In the genomic region with DNA sequence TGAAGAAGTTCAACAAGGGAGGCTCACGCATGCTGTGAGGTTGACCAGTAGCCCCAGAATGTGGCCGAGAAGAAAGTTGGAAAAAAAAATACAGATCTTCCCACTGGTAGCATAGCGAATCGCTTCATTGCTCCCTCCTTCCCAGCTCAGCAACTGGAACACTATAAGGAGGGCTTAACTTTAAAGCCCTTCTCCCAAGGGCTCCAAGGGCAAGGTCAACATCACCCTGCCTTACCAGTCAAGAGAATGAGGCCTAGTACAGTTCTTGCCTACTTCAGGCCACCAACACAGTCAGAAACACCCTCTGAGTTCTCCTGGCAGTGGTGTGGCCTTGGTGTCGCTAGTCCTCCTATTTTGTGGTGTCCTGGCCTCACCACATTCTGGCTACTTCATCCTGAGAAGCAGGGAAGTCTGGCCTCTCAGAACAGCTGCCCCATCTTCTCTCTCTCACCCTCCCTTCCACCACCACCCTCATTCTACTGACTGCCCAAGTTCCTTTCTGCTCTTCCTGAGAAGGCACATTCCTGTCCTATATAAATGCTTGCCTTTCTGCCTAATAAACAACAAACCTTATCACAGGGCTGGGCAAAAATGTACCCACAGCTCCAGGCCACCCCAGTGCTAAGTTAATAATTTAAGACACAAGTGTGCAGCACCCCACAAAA, we compare ENCODE assay signal across 20 cellular contexts. TPM values are rescaled to one million over a fixed set of nuclear protein-coding genes. Genes with fewer than 3 reads are reported as not detected.
DNase-seq lines count a peak whose midpoint lies in the region; ATAC-seq, FAIRE-seq and TF ChIP-seq lines count a peak whose summit lies in the region.
"Had no signal": no experiment of that assay in that cellular context is flagged by ENCODE, and none has a peak within 500 bp of the region (broad histone marks: within the 10 kb centered on the region; RNA-seq: fewer than 3 reads in every experiment).

No MANE protein-coding gene starts in this region.

- H3K4me3 Mint-ChIP-seq in naive thymus-derived CD8-positive, alpha-beta T cell: no peak overlapping the region
- H3K4me3 Mint-ChIP-seq: CD4-positive, CD25-positive, alpha-beta regulatory T cell; naive thymus-derived CD4-positive, alpha-beta T cell had no signal

- H3K27ac ChIP-seq in right cardiac atrium (ENCODE audit: low read length): no peak overlapping the region
- H3K27ac ChIP-seq in K562 (ENCODE audit: extremely low read depth, low read depth, low read length): no peak overlapping the region
- peak overlapping the region; percentile 2 for H3K27ac ChIP-seq in muscle layer of duodenum (ENCODE audit: low read length)
- no peak overlapping the region for H3K27ac ChIP-seq in Peyer's patch
- H3K27ac ChIP-seq: dorsolateral prefrontal cortex had no signal

- TF ChIP-seq CTCF in K562 (IDR thresholded peaks at IDR 0.05 in 2 of 3, conservative IDR thresholded peaks at IDR 0.05 in 1 of 3; ENCODE audit: insufficient read depth in 2 of 3, low read depth in 1 of 3, low read length in 3 of 3): no peak
- no peak for TF ChIP-seq CTCF in Peyer's patch (IDR thresholded peaks at IDR 0.05)

- H4K20me1 ChIP-seq in K562 (replicated peaks; ENCODE audit: control insufficient read depth, insufficient read depth, low read length): no peaks in the 10 kb centered on the region

- no peaks in the 10 kb centered on the region for H3K36me3 Mint-ChIP-seq in naive thymus-derived CD8-positive, alpha-beta T cell
- H3K36me3 Mint-ChIP-seq: CD4-positive, CD25-positive, alpha-beta regulatory T cell; naive thymus-derived CD4-positive, alpha-beta T cell had no signal

- FAIRE-seq in K562 (lab: Jason Lieb, UNC): no peak
- FAIRE-seq: GM12891 had no signal

- WGBS in right cardiac atrium: 88% methylated on average over 5 of the region's 5 CpGs
- WGBS in K562 (ENCODE audit: insufficient coverage, low coverage, missing lambda C conversion rate): 57% methylated on average over 5 of the region's 5 CpGs

- TF ChIP-seq POLR2A in K562 (conservative IDR thresholded peaks at IDR 0.05) (no peak), Peyer's patch (IDR thresholded peaks at IDR 0.05) (no peak)

- H3K4me2 ChIP-seq in K562 (ENCODE audit: insufficient read depth, low read length): no peak overlapping the region

- no peak overlapping the region for H3K9ac ChIP-seq in K562 (ENCODE audit: insufficient read depth in 1 of 2, low read depth in 2 of 2, low read length in 2 of 2)

- no peaks in the 10 kb centered on the region for H3K79me2 ChIP-seq in K562 (ENCODE audit: control insufficient read depth, insufficient read depth, low read length)

- H3K27ac Mint-ChIP-seq in naive thymus-derived CD8-positive, alpha-beta T cell: no peak overlapping the region
- H3K27ac Mint-ChIP-seq: naive thymus-derived CD4-positive, alpha-beta T cell had no signal

- H3K9me1 ChIP-seq in K562 (ENCODE audit: control insufficient read depth, insufficient read depth, low read length): no peaks in the 10 kb centered on the region

- CTCF ChIA-PET in K562 (lab: Yijun Ruan, JAX; ENCODE audit: low intra/inter-chr PET ratio): interaction anchor here (5.5 kb wide), 1 partner anchor 71 kb away, joined by 68 read pairs; no protein-coding TSS in a partner anchor

- H3K27me3 ChIP-seq in right cardiac atrium (ENCODE audit: control insufficient read depth, insufficient read depth) (no peaks in the 10 kb centered on the region), K562 (ENCODE audit: control insufficient read depth in 2 of 2, insufficient read depth in 2 of 2, low read length in 2 of 2) (no peaks in the 10 kb centered on the region), muscle layer of duodenum (ENCODE audit: low read depth, low read length) (no peaks in the 10 kb centered on the region), Peyer's patch (no peaks in the 10 kb centered on the region)
- H3K27me3 ChIP-seq: dorsolateral prefrontal cortex had no signal

- TF ChIP-seq EP300 in K562 (IDR thresholded peaks at IDR 0.05; ENCODE audit: low read length): no peak

- H3K9me3 Mint-ChIP-seq in naive thymus-derived CD8-positive, alpha-beta T cell: no peaks in the 10 kb centered on the region
- H3K9me3 Mint-ChIP-seq: CD4-positive, CD25-positive, alpha-beta regulatory T cell; naive thymus-derived CD4-positive, alpha-beta T cell had no signal

- H3K27me3 Mint-ChIP-seq in naive thymus-derived CD8-positive, alpha-beta T cell: peaks cover 0 to 2% (median 0%) of the 10 kb centered on the region in 5 donors
- H3K27me3 Mint-ChIP-seq: CD4-positive, CD25-positive, alpha-beta regulatory T cell; naive thymus-derived CD4-positive, alpha-beta T cell had no signal

- DNase-seq in left ventricle myocardium superior: no peak
- no peak for DNase-seq in right cardiac atrium
- DNase-seq in K562 (ENCODE audit: extremely low read depth in 1 of 4, low spot score in 3 of 4): no peak
- no peak for DNase-seq in naive thymus-derived CD8-positive, alpha-beta T cell
- DNase-seq in Peyer's patch: no peak
- no peak for DNase-seq in dedifferentiated amniotic fluid mesenchymal stem cell (ENCODE audit: extremely low spot score)
- DNase-seq in stimulated activated CD4-positive, alpha-beta T cell treated with anti-CD3 and anti-CD28 coated beads, Interleukin-4, amount 100 ng/mL, for 1 hour: no peak
- DNase-seq: activated CD4-positive, alpha-beta T cell treated with anti-CD3 and anti-CD28 coated beads for 1 hour; activated gamma-delta T cell treated with Interleukin-2 at 50 U/mL for 16 hours; aorta; CD4-positive, CD25-positive, alpha-beta regulatory T cell; dorsolateral prefrontal cortex; naive thymus-derived CD4-positive, alpha-beta T cell; NCI-H748 treated with DMSO at 0.1 percent for 48 hours; retina; stimulated activated CD8-positive, alpha-beta memory T cell treated with anti-CD3 and anti-CD28 coated beads, Interleukin-4, amount 100 ng/mL, for 48 hours; T-helper 1 cell had no signal

- no TSS peak for BruUV-seq in K562 (replicated peaks; lab: Mats Ljungman, UMichigan)

- no peak for TF ChIP-seq RAD21 in K562 (CRISPR knock-in tag; conservative IDR thresholded peaks at IDR 0.05 in 1 of 2, IDR thresholded peaks at IDR 0.05 in 1 of 2)

- peaks cover 0 to 4% (median 0%) of the 10 kb centered on the region in 4 donors for H3K4me1 Mint-ChIP-seq in naive thymus-derived CD8-positive, alpha-beta T cell
- H3K4me1 Mint-ChIP-seq: CD4-positive, CD25-positive, alpha-beta regulatory T cell had no signal

- in situ Hi-C loops in K562 (cut with MboI): no loop called here

- H3K36me3 ChIP-seq in K562 (ENCODE audit: control insufficient read depth, insufficient read depth, low read length) (no peaks in the 10 kb centered on the region), muscle layer of duodenum (ENCODE audit: control insufficient read depth in 1 of 2, insufficient read depth in 2 of 2, low read length in 2 of 2) (no peaks in the 10 kb centered on the region), Peyer's patch (peaks cover 0 to 6% (median 0%) of the 10 kb centered on the region in 3 donors)
- H3K36me3 ChIP-seq: HAP-1 had no signal

- peak overlapping the region; percentile 68 for H2AFZ ChIP-seq in K562 (ENCODE audit: low read depth, low read length)

- POLR2A ChIA-PET in K562 (lab: Yijun Ruan, JAX): interaction anchor here (0.7 to 4.4 kb wide), 5 partner anchors 7 to 49 kb away, joined by 3 to 17 read pairs (median 5); no protein-coding TSS in a partner anchor
- POLR2A ChIA-PET in naive thymus-derived CD8-positive, alpha-beta T cell (lab: Charles Lee): interaction anchor here (1.3 kb wide), 1 partner anchor 15 kb away, joined by 3 read pairs; no protein-coding TSS in a partner anchor

- intact Hi-C loops in left ventricle myocardium superior (cut with micrococcal nuclease): no loop called here
- intact Hi-C loops in right cardiac atrium (cut with DNase I): no loop called here
- intact Hi-C loops in K562 (cut with micrococcal nuclease): no loop called here

- no peaks in the 10 kb centered on the region for H3K4me1 ChIP-seq in right cardiac atrium (ENCODE audit: control insufficient read depth, insufficient read depth, low read length)
- peaks cover 0 to 8% of the 10 kb centered on the region in 2 experiments; a peak in 3 of 5 replicates for H3K4me1 ChIP-seq in K562 (replicated peaks in 1 of 2; ENCODE audit: control insufficient read depth in 2 of 2, insufficient read depth in 2 of 2, low read length in 2 of 2)
- H3K4me1 ChIP-seq in muscle layer of duodenum (ENCODE audit: control insufficient read depth in 1 of 2, insufficient read depth in 2 of 2, low read length in 2 of 2): no peaks in the 10 kb centered on the region
- H3K4me1 ChIP-seq in Peyer's patch: no peaks in the 10 kb centered on the region
- H3K4me1 ChIP-seq: HAP-1 had no signal

- H3K9me3 ChIP-seq in right cardiac atrium (ENCODE audit: control insufficient read depth, low read length) (no peaks in the 10 kb centered on the region), K562 (replicated peaks; ENCODE audit: control insufficient read depth, insufficient read depth, low read depth, low read length) (no peaks in the 10 kb centered on the region), muscle layer of duodenum (ENCODE audit: control insufficient read depth in 1 of 2, low read length in 2 of 2) (no peaks in the 10 kb centered on the region), Peyer's patch (no peaks in the 10 kb centered on the region)
- H3K9me3 ChIP-seq: HAP-1 had no signal

- ATAC-seq in left ventricle myocardium superior (peak; percentile 35), right cardiac atrium (no peak), K562 (no peak)
- ATAC-seq in naive thymus-derived CD8-positive, alpha-beta T cell: no peak
- ATAC-seq: naive thymus-derived CD4-positive, alpha-beta T cell had no signal

- H3K4me3 ChIP-seq in right cardiac atrium (ENCODE audit: low read length) (no peak overlapping the region), K562 (no peak overlapping the region), muscle layer of duodenum (ENCODE audit: low read depth in 1 of 2, low read length in 2 of 2) (no peak overlapping the region), Peyer's patch (no peak overlapping the region)
- H3K4me3 ChIP-seq: dorsolateral prefrontal cortex, HAP-1 had no signal

RNA-seq across cellular contexts. Expression of gene OXA1L, which starts 14.6 kb away (rescaled TPM):
- 184 TPM for total RNA-seq in left ventricle myocardium superior
- total RNA-seq in right cardiac atrium: 100 to 1,000 TPM in 3 of 4 donors, 10 to 100 TPM in 1; 92.6 to 123 (median 114) TPM
- 134 TPM for polyA plus RNA-seq in right cardiac atrium
- 185 and 201 TPM in 2 replicates for total RNA-seq in K562 (2011; cell fraction: chromatin; rRNA removed; ENCODE audit: low replicate concordance)
- total RNA-seq in K562 (2011; cell fraction: nucleolus; rRNA removed): 139 and 158 TPM in 2 replicates
- 191 and 256 TPM in 2 replicates for total RNA-seq in K562 (2011; cell fraction: nucleoplasm; rRNA removed)
- 145 and 157 TPM in 2 replicates for total RNA-seq in K562 (2014; rRNA removed)
- 99.6 and 100 TPM in 2 replicates for total RNA-seq in K562 (2014; rRNA removed; fragmentation: Illumina TruSeq; extraction: Trizol)
- total RNA-seq in K562 (2015; rRNA removed; fragmentation: Illumina TruSeq; extraction: Trizol): 115 TPM in 2 replicates
- total RNA-seq in K562 (2021): 119 and 125 TPM in 2 replicates
- 166 and 183 TPM in 2 replicates for polyA plus RNA-seq in K562 (2011; rRNA removed)
- 170 and 202 TPM in 2 replicates for polyA plus RNA-seq in K562 (2011; cell fraction: cytosol; rRNA removed)
- 331 and 388 TPM in 2 replicates for polyA plus RNA-seq in K562 (2011; cell fraction: nucleus; rRNA removed)
- 129 and 159 TPM in 2 replicates for polyA plus RNA-seq in K562 (2012)
- polyA plus RNA-seq in K562 (2014; fragmentation: Illumina TruSeq; extraction: Trizol): 204 and 210 TPM in 2 replicates
- 100 to 1,000 TPM; 137 to 166 TPM for polyA plus RNA-seq in K562 (2014; fragmentation: Nextera tagmentation; extraction: Ambion mirVana)
- polyA plus RNA-seq in K562 (2014; rRNA removed): 195 and 210 TPM in 2 replicates
- 103 and 117 TPM in 2 replicates for polyA minus RNA-seq in K562 (2011; rRNA and poly(A)+ RNA removed)
- 64.9 and 65.9 TPM in 2 replicates for polyA minus RNA-seq in K562 (2011; cell fraction: cytosol; rRNA and poly(A)+ RNA removed)
- 81.6 and 132 TPM in 2 replicates for polyA minus RNA-seq in K562 (2011; cell fraction: nucleus; rRNA and poly(A)+ RNA removed)
- 100 to 1,000 TPM; 159 to 166 TPM for total RNA-seq in naive thymus-derived CD8-positive, alpha-beta T cell
- polyA plus RNA-seq in naive thymus-derived CD8-positive, alpha-beta T cell: 10 to 100 TPM; 56.3 to 67.4 (median 57.1) TPM
- 100 to 1,000 TPM in 2 of 4 donors, 10 to 100 TPM in 2; 73.6 to 115 (median 90.4) TPM for total RNA-seq in Peyer's patch

RNA-seq across cellular contexts. Expression of gene SLC7A7, which starts 34.2 kb away (rescaled TPM):
- total RNA-seq in left ventricle myocardium superior: 4.7 TPM
- total RNA-seq in right cardiac atrium: 10 to 100 TPM in 1 of 4 donors, 1 to 10 TPM in 3; 5.7 to 13.6 (median 7.5) TPM
- polyA plus RNA-seq in right cardiac atrium: 3.1 TPM
- total RNA-seq in K562 (2011; cell fraction: chromatin; rRNA removed; ENCODE audit: low replicate concordance): 0.69 and 0.76 TPM in 2 replicates
- total RNA-seq in K562 (2011; cell fraction: nucleolus; rRNA removed): 0.33 and 0.53 TPM in 2 replicates
- total RNA-seq in K562 (2011; cell fraction: nucleoplasm; rRNA removed): 0.31 and 0.66 TPM in 2 replicates
- total RNA-seq in K562 (2014; rRNA removed): 0.41 TPM in 1 of 2 replicates, not detected in the other
- 0.07 TPM in 1 of 2 replicates, not detected in the other for total RNA-seq in K562 (2014; rRNA removed; fragmentation: Illumina TruSeq; extraction: Trizol)
- 0.11 and 0.14 TPM in 2 replicates for total RNA-seq in K562 (2015; rRNA removed; fragmentation: Illumina TruSeq; extraction: Trizol)
- total RNA-seq in K562 (2021): 0.36 and 0.60 TPM in 2 replicates
- 0.38 and 0.45 TPM in 2 replicates for polyA plus RNA-seq in K562 (2011; rRNA removed)
- 0.27 TPM in 2 replicates for polyA plus RNA-seq in K562 (2011; cell fraction: cytosol; rRNA removed)
- polyA plus RNA-seq in K562 (2011; cell fraction: nucleus; rRNA removed): 0.29 and 0.48 TPM in 2 replicates
- 0.20 and 0.80 TPM in 2 replicates for polyA plus RNA-seq in K562 (2012)
- polyA plus RNA-seq in K562 (2014; fragmentation: Illumina TruSeq; extraction: Trizol): 0.22 and 0.46 TPM in 2 replicates
- polyA plus RNA-seq in K562 (2014; fragmentation: Nextera tagmentation; extraction: Ambion mirVana): under 1 TPM; 0.24 to 0.32 TPM
- 0.68 and 1.0 TPM in 2 replicates for polyA plus RNA-seq in K562 (2014; rRNA removed)
- polyA minus RNA-seq in K562 (2011; rRNA and poly(A)+ RNA removed): 0.27 and 0.39 TPM in 2 replicates
- polyA minus RNA-seq in K562 (2011; cell fraction: cytosol; rRNA and poly(A)+ RNA removed): not detected in 2 replicates
- polyA minus RNA-seq in K562 (2011; cell fraction: nucleus; rRNA and poly(A)+ RNA removed): not detected in 2 replicates
- total RNA-seq in naive thymus-derived CD8-positive, alpha-beta T cell: 1 to 10 TPM; 2.6 to 3.5 TPM
- polyA plus RNA-seq in naive thymus-derived CD8-positive, alpha-beta T cell: under 1 TPM; 0.13 to 0.46 (median 0.26) TPM
- 100 to 1,000 TPM in 3 of 4 donors, 10 to 100 TPM in 1; 30.5 to 787 (median 367) TPM for total RNA-seq in Peyer's patch
- total RNA-seq: CD4-positive, CD25-positive, alpha-beta regulatory T cell had no signal

RNA-seq across cellular contexts. Expression of gene MRPL52, which starts 48.6 kb away (rescaled TPM):
- total RNA-seq in left ventricle myocardium superior: 113 TPM
- total RNA-seq in right cardiac atrium: 100 to 1,000 TPM in 1 of 4 donors, 10 to 100 TPM in 3; 86.2 to 115 (median 91.1) TPM
- 113 TPM for polyA plus RNA-seq in right cardiac atrium
- total RNA-seq in K562 (2011; cell fraction: chromatin; rRNA removed; ENCODE audit: low replicate concordance): 70.4 and 75.8 TPM in 2 replicates
- 57.0 and 70.0 TPM in 2 replicates for total RNA-seq in K562 (2011; cell fraction: nucleolus; rRNA removed)
- 73.5 and 91.2 TPM in 2 replicates for total RNA-seq in K562 (2011; cell fraction: nucleoplasm; rRNA removed)
- 161 and 168 TPM in 2 replicates for total RNA-seq in K562 (2014; rRNA removed)
- 162 and 169 TPM in 2 replicates for total RNA-seq in K562 (2014; rRNA removed; fragmentation: Illumina TruSeq; extraction: Trizol)
- total RNA-seq in K562 (2015; rRNA removed; fragmentation: Illumina TruSeq; extraction: Trizol): 169 and 170 TPM in 2 replicates
- 213 and 214 TPM in 2 replicates for total RNA-seq in K562 (2021)
- 107 and 113 TPM in 2 replicates for polyA plus RNA-seq in K562 (2011; rRNA removed)
- 60.6 and 83.2 TPM in 2 replicates for polyA plus RNA-seq in K562 (2011; cell fraction: cytosol; rRNA removed)
- 55.8 and 68.8 TPM in 2 replicates for polyA plus RNA-seq in K562 (2011; cell fraction: nucleus; rRNA removed)
- polyA plus RNA-seq in K562 (2012): 149 and 246 TPM in 2 replicates
- polyA plus RNA-seq in K562 (2014; fragmentation: Illumina TruSeq; extraction: Trizol): 71.1 and 71.5 TPM in 2 replicates
- polyA plus RNA-seq in K562 (2014; fragmentation: Nextera tagmentation; extraction: Ambion mirVana): 10 to 100 TPM; 56.5 to 79.8 TPM
- 173 and 220 TPM in 2 replicates for polyA plus RNA-seq in K562 (2014; rRNA removed)
- 24.4 and 36.8 TPM in 2 replicates for polyA minus RNA-seq in K562 (2011; rRNA and poly(A)+ RNA removed)
- polyA minus RNA-seq in K562 (2011; cell fraction: cytosol; rRNA and poly(A)+ RNA removed): 42.3 and 44.0 TPM in 2 replicates
- polyA minus RNA-seq in K562 (2011; cell fraction: nucleus; rRNA and poly(A)+ RNA removed): 20.5 and 28.9 TPM in 2 replicates
- total RNA-seq in naive thymus-derived CD8-positive, alpha-beta T cell: 10 to 100 TPM; 69.9 to 75.3 TPM
- polyA plus RNA-seq in naive thymus-derived CD8-positive, alpha-beta T cell: 100 to 1,000 TPM; 120 to 155 (median 148) TPM
- 100 to 1,000 TPM in 1 of 4 donors, 10 to 100 TPM in 3; 30.3 to 114 (median 52.9) TPM for total RNA-seq in Peyer's patch

RNA-seq across cellular contexts. Expression of gene MMP14, which starts 55.3 kb away (rescaled TPM):
- 19.9 TPM for total RNA-seq in left ventricle myocardium superior
- total RNA-seq in right cardiac atrium: 10 to 100 TPM; 45.3 to 64.1 (median 50.0) TPM
- 33.3 TPM for polyA plus RNA-seq in right cardiac atrium
- 9.3 and 17.2 TPM in 2 replicates for total RNA-seq in K562 (2011; cell fraction: chromatin; rRNA removed; ENCODE audit: low replicate concordance)
- 8.4 and 8.8 TPM in 2 replicates for total RNA-seq in K562 (2011; cell fraction: nucleolus; rRNA removed)
- total RNA-seq in K562 (2011; cell fraction: nucleoplasm; rRNA removed): 7.2 and 9.0 TPM in 2 replicates
- 0.36 and 0.65 TPM in 2 replicates for total RNA-seq in K562 (2014; rRNA removed)
- total RNA-seq in K562 (2014; rRNA removed; fragmentation: Illumina TruSeq; extraction: Trizol): 0.51 and 0.80 TPM in 2 replicates
- 0.94 and 0.98 TPM in 2 replicates for total RNA-seq in K562 (2015; rRNA removed; fragmentation: Illumina TruSeq; extraction: Trizol)
- 2.3 and 4.5 TPM in 2 replicates for total RNA-seq in K562 (2021)
- polyA plus RNA-seq in K562 (2011; rRNA removed): 2.1 and 2.9 TPM in 2 replicates
- polyA plus RNA-seq in K562 (2011; cell fraction: cytosol; rRNA removed): 3.2 and 3.4 TPM in 2 replicates
- 15.7 and 30.4 TPM in 2 replicates for polyA plus RNA-seq in K562 (2011; cell fraction: nucleus; rRNA removed)
- polyA plus RNA-seq in K562 (2012): 1.5 and 4.9 TPM in 2 replicates
- 1.2 and 1.3 TPM in 2 replicates for polyA plus RNA-seq in K562 (2014; fragmentation: Illumina TruSeq; extraction: Trizol)
- polyA plus RNA-seq in K562 (2014; fragmentation: Nextera tagmentation; extraction: Ambion mirVana): not detected
- polyA plus RNA-seq in K562 (2014; rRNA removed): 2.8 and 5.8 TPM in 2 replicates
- 0.35 and 0.39 TPM in 2 replicates for polyA minus RNA-seq in K562 (2011; rRNA and poly(A)+ RNA removed)
- polyA minus RNA-seq in K562 (2011; cell fraction: cytosol; rRNA and poly(A)+ RNA removed): 1.0 TPM in 1 of 2 replicates, not detected in the other
- polyA minus RNA-seq in K562 (2011; cell fraction: nucleus; rRNA and poly(A)+ RNA removed): 2.0 and 2.6 TPM in 2 replicates
- 1 to 10 TPM; 2.5 to 3.3 TPM for total RNA-seq in naive thymus-derived CD8-positive, alpha-beta T cell
- polyA plus RNA-seq in naive thymus-derived CD8-positive, alpha-beta T cell: not detected
- total RNA-seq in Peyer's patch: 100 to 1,000 TPM in 1 of 4 donors, 10 to 100 TPM in 3; 63.0 to 116 (median 82.9) TPM
- polyA plus RNA-seq: CD4-positive, CD25-positive, alpha-beta regulatory T cell; naive thymus-derived CD4-positive, alpha-beta T cell had no signal
